ENCODE assay signal across 8 cellular contexts in the genomic region with DNA sequence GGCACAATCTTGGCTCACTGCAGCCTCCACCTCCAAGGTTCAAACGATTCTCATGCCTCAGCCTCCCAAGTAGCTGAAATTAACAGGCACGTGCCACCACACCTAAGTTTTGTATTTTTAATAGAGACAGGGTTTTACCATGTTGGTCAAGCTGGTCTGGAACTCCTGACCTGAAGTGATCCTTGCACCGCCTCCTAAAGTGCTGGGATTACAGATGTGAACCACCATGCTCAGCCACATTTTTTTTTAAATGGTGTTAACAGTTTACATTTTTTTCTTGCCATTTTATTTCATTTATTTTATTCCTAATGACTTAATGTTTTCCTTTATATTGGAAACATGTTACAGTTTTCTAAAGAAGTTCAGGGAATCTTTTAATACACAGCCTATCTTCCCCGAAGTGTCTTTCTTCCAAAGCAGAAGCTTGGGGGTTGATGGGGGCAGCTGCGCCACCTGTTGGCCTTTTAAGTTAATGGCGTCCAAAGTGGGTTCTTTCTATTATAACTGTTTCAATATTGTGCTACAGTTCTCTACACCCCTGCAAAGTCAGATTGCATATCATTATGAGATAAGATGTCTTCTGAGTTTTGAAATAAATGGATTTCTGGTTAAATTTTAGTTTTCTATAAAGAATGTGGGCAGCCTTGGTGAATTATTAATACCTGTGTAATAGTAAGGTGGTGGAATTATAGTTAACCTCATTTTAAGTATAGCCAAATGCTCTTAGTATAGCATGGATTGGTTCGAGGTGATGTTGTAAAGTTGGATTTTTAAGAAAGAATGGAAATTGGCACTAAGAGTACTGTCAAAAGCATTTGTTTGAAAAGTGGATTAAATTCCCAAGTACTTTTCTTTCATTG. TPM values are rescaled to one million over a fixed set of nuclear protein-coding genes. Genes with fewer than 3 reads are reported as not detected.
DNase-seq lines count a peak whose midpoint lies in the region; ATAC-seq and TF ChIP-seq lines count a peak whose summit lies in the region.

No MANE protein-coding gene starts in this region.

- H3K27me3 ChIP-seq in lower lobe of right lung (ENCODE audit: low read depth): no peaks in the 10 kb centered on the region

- H3K4me3 ChIP-seq in lower lobe of right lung: no peak overlapping the region

- peaks cover 10% of the 10 kb centered on the region for H3K4me1 Mint-ChIP-seq in activated CD4-positive, alpha-beta T cell treated with anti-CD3 and anti-CD28 coated beads, Interleukin-2, amount 10 ng/mL, durations not matched to agents 24 days and 14 days

- no peaks in the 10 kb centered on the region for H3K9me3 ChIP-seq in lower lobe of right lung

- H3K27me3 Mint-ChIP-seq in activated CD4-positive, alpha-beta T cell treated with anti-CD3 and anti-CD28 coated beads, Interleukin-2, amount 10 ng/mL, durations not matched to agents 24 days and 14 days: no peaks in the 10 kb centered on the region

- H3K9me3 Mint-ChIP-seq in activated CD4-positive, alpha-beta T cell treated with anti-CD3 and anti-CD28 coated beads, Interleukin-2, amount 10 ng/mL, durations not matched to agents 24 days and 14 days: no peaks in the 10 kb centered on the region

- H3K4me1 ChIP-seq in lower lobe of right lung: peaks cover 13% of the 10 kb centered on the region

- no peak overlapping the region for H3K4me3 Mint-ChIP-seq in activated CD4-positive, alpha-beta T cell treated with anti-CD3 and anti-CD28 coated beads, Interleukin-2, amount 10 ng/mL, durations not matched to agents 24 days and 14 days

- peak; percentile 66 for ATAC-seq in GM21528 (IDR thresholded peaks at IDR 0.05; ENCODE audit: low FRiP score, unreplicated experiment)
- ATAC-seq in lower lobe of right lung: peak; percentile 78 to 81
- ATAC-seq in GM18870 (IDR thresholded peaks at IDR 0.05; ENCODE audit: unreplicated experiment): no peak

- H3K36me3 ChIP-seq in lower lobe of right lung: peaks cover 88% of the 10 kb centered on the region

- H3K27ac Mint-ChIP-seq in activated CD4-positive, alpha-beta T cell treated with anti-CD3 and anti-CD28 coated beads, Interleukin-2, amount 10 ng/mL, durations not matched to agents 24 days and 14 days: no peak overlapping the region

- intact Hi-C loops in activated CD4-positive, alpha-beta T cell treated with anti-CD3 and anti-CD28 coated beads, Interleukin-2, amount 10 ng/mL, durations not matched to agents 24 days and 14 days (cut with micrococcal nuclease): loop anchor here (1.0 kb wide), 2 partner anchors 105 to 127 kb away; no protein-coding TSS in a partner anchor
- intact Hi-C loops in lower lobe of right lung (cut with DNase I): loop anchor here (5.0 kb wide), 1 partner anchor 108 kb away; no protein-coding TSS in a partner anchor

- DNase-seq in AG08395 (ENCODE audit: low spot score): peak; percentile 78
- peak; percentile 2 for DNase-seq in NCI-H510A (lab: John Stamatoyannopoulos, UW)
- DNase-seq in activated CD4-positive, alpha-beta T cell treated with anti-CD3 and anti-CD28 coated beads, Interleukin-2, amount 10 ng/mL, durations not matched to agents 24 days and 14 days: peak; percentile 85
- DNase-seq in dermis microvascular lymphatic vessel endothelial cell (ENCODE audit: low read depth in 2 of 2): peak; percentile 21 to 70
- peak; percentile 65 for DNase-seq in lower lobe of right lung
- DNase-seq in stimulated activated CD8-positive, alpha-beta memory T cell treated with anti-CD3 and anti-CD28 coated beads, Interleukin-4, amount 100 ng/mL, for 1 hour (ENCODE audit: low read depth in 2 of 2, low spot score in 1 of 2): peak; percentile 5 to 43

- peaks cover 64% of the 10 kb centered on the region for H3K36me3 Mint-ChIP-seq in activated CD4-positive, alpha-beta T cell treated with anti-CD3 and anti-CD28 coated beads, Interleukin-2, amount 10 ng/mL, durations not matched to agents 24 days and 14 days (ENCODE audit: low read depth)

- TF ChIP-seq CTCF in lower lobe of right lung (IDR thresholded peaks at IDR 0.05): peak; percentile 86

- peak overlapping the region; percentile 1 for H3K27ac ChIP-seq in lower lobe of right lung

RNA-seq across cellular contexts. Expression of gene PLCG1, which starts 42.0 kb away (rescaled TPM):
- total RNA-seq in activated CD4-positive, alpha-beta T cell treated with anti-CD3 and anti-CD28 coated beads, Interleukin-2, amount 10 ng/mL, durations not matched to agents 24 days and 14 days: 246 and 255 TPM in 2 replicates
- total RNA-seq in dermis microvascular lymphatic vessel endothelial cell: 112 and 160 TPM in 2 replicates
- 94.0 TPM for total RNA-seq in lower lobe of right lung

Comparison
In these comparisons a context has a peak if more than half of its experiments do, and no peak if none do; other contexts are left out.
1. DNase-seq: peak in every context shown above with its lines; median percentile 85 in activated CD4-positive, alpha-beta T cell treated with anti-CD3 and anti-CD28 coated beads, Interleukin-2, amount 10 ng/mL, durations not matched to agents 24 days and 14 days; 78 in AG08395; 65 in lower lobe of right lung; 46 in dermis microvascular lymphatic vessel endothelial cell; 24 in stimulated activated CD8-positive, alpha-beta memory T cell treated with anti-CD3 and anti-CD28 coated beads, Interleukin-4, amount 100 ng/mL, for 1 hour; 2 in NCI-H510A.